1 cellular context compared by ENCODE assay signal in genomic region chr6:154510144-154510905, GRCh38.
TF ChIP-seq lines count a peak whose summit lies in the region.

Gene CNKSR3, minus strand, starts transcription at chr6:154510685. Its CDS starts 571 bp downstream, at chr6:154510114.

TF ChIP-seq in HepG2, 621 proteins besides CTCF, POLR2A, EP300 and RAD21 (continued from another document and continues in another):
- no peak; the same call in 1 of the 2 replicates for TF ChIP-seq ZNF280D (CRISPR knock-in tag; IDR thresholded peaks at IDR 0.05)
- TF ChIP-seq ZKSCAN8 (CRISPR knock-in tag; IDR thresholded peaks at IDR 0.05; ENCODE audit: borderline replicate concordance), result no peak; the same call in 1 of the 2 replicates
- peak; percentile 90; the same call in 1 of the 2 replicates for TF ChIP-seq ZNF160 (CRISPR knock-in tag; IDR thresholded peaks at IDR 0.05)
- TF ChIP-seq PITX1 (CRISPR knock-in tag; IDR thresholded peaks at IDR 0.05), result no peak; the same call in 1 of the 2 replicates
- peak; percentile 85; the same call in 1 of the 2 replicates for TF ChIP-seq ETV6 (CRISPR knock-in tag; conservative IDR thresholded peaks at IDR 0.05)
- no peak for TF ChIP-seq HOXA7 (CRISPR knock-in tag; IDR thresholded peaks at IDR 0.05)
- peak; percentile 81 for TF ChIP-seq ZNF230 (CRISPR knock-in tag; IDR thresholded peaks at IDR 0.05)
- TF ChIP-seq ZMYM3 (CRISPR knock-in tag; IDR thresholded peaks at IDR 0.05), result 0 out of 2 replicates have a peak, but pooled peaks have one; percentile 29
- peak; percentile 56; the same call in 1 of the 2 replicates for TF ChIP-seq GATAD1 (CRISPR knock-in tag; IDR thresholded peaks at IDR 0.05)
- TF ChIP-seq HCFC1 (IDR thresholded peaks at IDR 0.05; ENCODE audit: low read depth, low read length), result 0 out of 2 replicates have a peak, but pooled peaks have one; percentile 3
- TF ChIP-seq ZNF326 (CRISPR knock-in tag; IDR thresholded peaks at IDR 0.05; ENCODE audit: borderline replicate concordance), result no peak
- 0 out of 2 replicates have a peak, but pooled peaks have one; percentile 33 for TF ChIP-seq ZNF12 (CRISPR knock-in tag; IDR thresholded peaks at IDR 0.05)
- no peak for TF ChIP-seq SNRNP70 (IDR thresholded peaks at IDR 0.05; ENCODE audit: low read depth, low read length)
- TF ChIP-seq ZNF816 (CRISPR knock-in tag; IDR thresholded peaks at IDR 0.05; ENCODE audit: borderline replicate concordance), result peak; percentile 86
- TF ChIP-seq, protein P1, sequence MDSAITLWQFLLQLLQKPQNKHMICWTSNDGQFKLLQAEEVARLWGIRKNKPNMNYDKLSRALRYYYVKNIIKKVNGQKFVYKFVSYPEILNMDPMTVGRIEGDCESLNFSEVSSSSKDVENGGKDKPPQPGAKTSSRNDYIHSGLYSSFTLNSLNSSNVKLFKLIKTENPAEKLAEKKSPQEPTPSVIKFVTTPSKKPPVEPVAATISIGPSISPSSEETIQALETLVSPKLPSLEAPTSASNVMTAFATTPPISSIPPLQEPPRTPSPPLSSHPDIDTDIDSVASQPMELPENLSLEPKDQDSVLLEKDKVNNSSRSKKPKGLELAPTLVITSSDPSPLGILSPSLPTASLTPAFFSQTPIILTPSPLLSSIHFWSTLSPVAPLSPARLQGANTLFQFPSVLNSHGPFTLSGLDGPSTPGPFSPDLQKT (CRISPR knock-in tag; IDR thresholded peaks at IDR 0.05; ENCODE audit: borderline replicate concordance), result no peak
- TF ChIP-seq TRIM22 (IDR thresholded peaks at IDR 0.05), result no peak
- peak; percentile 58 for TF ChIP-seq RBM39 (IDR thresholded peaks at IDR 0.05; ENCODE audit: low read depth, low read length, poor library complexity, severe bottlenecking)
- TF ChIP-seq NKX3-1 (CRISPR knock-in tag; IDR thresholded peaks at IDR 0.05), result no peak
- TF ChIP-seq GATAD2A (CRISPR knock-in tag; IDR thresholded peaks at IDR 0.05), result peak; percentile 68; the same call in 1 of the 2 replicates
- TF ChIP-seq TBL1XR1 (IDR thresholded peaks at IDR 0.05; ENCODE audit: borderline replicate concordance, low read length, partially characterized antibody), result no peak
- TF ChIP-seq, protein P2, sequence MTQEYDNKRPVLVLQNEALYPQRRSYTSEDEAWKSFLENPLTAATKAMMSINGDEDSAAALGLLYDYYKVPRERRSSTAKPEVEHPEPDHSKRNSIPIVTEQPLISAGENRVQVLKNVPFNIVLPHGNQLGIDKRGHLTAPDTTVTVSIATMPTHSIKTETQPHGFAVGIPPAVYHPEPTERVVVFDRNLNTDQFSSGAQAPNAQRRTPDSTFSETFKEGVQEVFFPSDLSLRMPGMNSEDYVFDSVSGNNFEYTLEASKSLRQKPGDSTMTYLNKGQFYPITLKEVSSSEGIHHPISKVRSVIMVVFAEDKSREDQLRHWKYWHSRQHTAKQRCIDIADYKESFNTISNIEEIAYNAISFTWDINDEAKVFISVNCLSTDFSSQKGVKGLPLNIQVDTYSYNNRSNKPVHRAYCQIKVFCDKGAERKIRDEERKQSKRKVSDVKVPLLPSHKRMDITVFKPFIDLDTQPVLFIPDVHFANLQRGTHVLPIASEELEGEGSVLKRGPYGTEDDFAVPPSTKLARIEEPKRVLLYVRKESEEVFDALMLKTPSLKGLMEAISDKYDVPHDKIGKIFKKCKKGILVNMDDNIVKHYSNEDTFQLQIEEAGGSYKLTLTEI (CRISPR knock-in tag; conservative IDR thresholded peaks at IDR 0.05), result no peak
- TF ChIP-seq MTF2 (CRISPR knock-in tag; IDR thresholded peaks at IDR 0.05; ENCODE audit: borderline replicate concordance), result peak; percentile 96; the same call in 1 of the 2 replicates
- no peak for TF ChIP-seq MBD4 (IDR thresholded peaks at IDR 0.05; ENCODE audit: borderline replicate concordance, low read length)
- no peak for TF ChIP-seq NR3C1 (CRISPR knock-in tag; IDR thresholded peaks at IDR 0.05)
- TF ChIP-seq NFKBIZ (CRISPR knock-in tag; IDR thresholded peaks at IDR 0.05), result no peak
- no peak for TF ChIP-seq ZFAT (CRISPR knock-in tag; conservative IDR thresholded peaks at IDR 0.05)
- TF ChIP-seq DNMT3B (CRISPR knock-in tag; conservative IDR thresholded peaks at IDR 0.05), result 0 out of 2 replicates have a peak, but pooled peaks have one; percentile 13
- no peak for TF ChIP-seq ZNF282 (IDR thresholded peaks at IDR 0.05; ENCODE audit: partially characterized antibody)
- TF ChIP-seq PCBP1 (IDR thresholded peaks at IDR 0.05; ENCODE audit: borderline replicate concordance, low read depth, low read length), result no peak
- TF ChIP-seq NFIC (IDR thresholded peaks at IDR 0.05; ENCODE audit: low read length), result no peak
- peak; percentile 73 for TF ChIP-seq PAXIP1 (CRISPR knock-in tag; conservative IDR thresholded peaks at IDR 0.05)
- no peak for TF ChIP-seq ZNF781 (CRISPR knock-in tag; IDR thresholded peaks at IDR 0.05; ENCODE audit: borderline replicate concordance, not compliant biosample characterization)
- TF ChIP-seq SNAPC2 (CRISPR knock-in tag; IDR thresholded peaks at IDR 0.05), result 0 out of 2 replicates have a peak, but pooled peaks have one; percentile 41
- TF ChIP-seq, protein P3, sequence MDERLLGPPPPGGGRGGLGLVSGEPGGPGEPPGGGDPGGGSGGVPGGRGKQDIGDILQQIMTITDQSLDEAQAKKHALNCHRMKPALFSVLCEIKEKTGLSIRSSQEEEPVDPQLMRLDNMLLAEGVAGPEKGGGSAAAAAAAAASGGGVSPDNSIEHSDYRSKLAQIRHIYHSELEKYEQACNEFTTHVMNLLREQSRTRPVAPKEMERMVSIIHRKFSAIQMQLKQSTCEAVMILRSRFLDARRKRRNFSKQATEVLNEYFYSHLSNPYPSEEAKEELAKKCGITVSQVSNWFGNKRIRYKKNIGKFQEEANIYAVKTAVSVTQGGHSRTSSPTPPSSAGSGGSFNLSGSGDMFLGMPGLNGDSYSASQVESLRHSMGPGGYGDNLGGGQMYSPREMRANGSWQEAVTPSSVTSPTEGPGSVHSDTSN (CRISPR knock-in tag; IDR thresholded peaks at IDR 0.05), result no peak
- TF ChIP-seq SIX4 (CRISPR knock-in tag; IDR thresholded peaks at IDR 0.05), result peak; percentile 91
- TF ChIP-seq SATB2 (CRISPR knock-in tag; IDR thresholded peaks at IDR 0.05), result no peak
- TF ChIP-seq MAZ (IDR thresholded peaks at IDR 0.05; ENCODE audit: borderline replicate concordance, low read depth, low read length), result peak; percentile 80
- peak; percentile 90 for TF ChIP-seq MAZ (CRISPR knock-in tag; IDR thresholded peaks at IDR 0.05; ENCODE audit: low read depth)
- no peak for TF ChIP-seq EZH2 (conservative IDR thresholded peaks at IDR 0.05; ENCODE audit: low read depth, low read length)
- no peak for TF ChIP-seq RBAK (CRISPR knock-in tag; IDR thresholded peaks at IDR 0.05)
- no peak for TF ChIP-seq ZFP90 (CRISPR knock-in tag; IDR thresholded peaks at IDR 0.05; ENCODE audit: borderline replicate concordance)
- peak; percentile 52 for TF ChIP-seq ATF3 (CRISPR knock-in tag; IDR thresholded peaks at IDR 0.05)
- TF ChIP-seq HMG20A (CRISPR knock-in tag; IDR thresholded peaks at IDR 0.05; ENCODE audit: borderline replicate concordance), result peak; percentile 39; the same call in 1 of the 2 replicates
- TF ChIP-seq, protein P4, sequence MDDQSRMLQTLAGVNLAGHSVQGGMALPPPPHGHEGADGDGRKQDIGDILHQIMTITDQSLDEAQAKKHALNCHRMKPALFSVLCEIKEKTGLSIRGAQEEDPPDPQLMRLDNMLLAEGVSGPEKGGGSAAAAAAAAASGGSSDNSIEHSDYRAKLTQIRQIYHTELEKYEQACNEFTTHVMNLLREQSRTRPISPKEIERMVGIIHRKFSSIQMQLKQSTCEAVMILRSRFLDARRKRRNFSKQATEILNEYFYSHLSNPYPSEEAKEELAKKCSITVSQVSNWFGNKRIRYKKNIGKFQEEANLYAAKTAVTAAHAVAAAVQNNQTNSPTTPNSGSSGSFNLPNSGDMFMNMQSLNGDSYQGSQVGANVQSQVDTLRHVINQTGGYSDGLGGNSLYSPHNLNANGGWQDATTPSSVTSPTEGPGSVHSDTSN (CRISPR knock-in tag; IDR thresholded peaks at IDR 0.05; ENCODE audit: borderline replicate concordance), result no peak
- peak; percentile 21; the same call in 1 of the 2 replicates for TF ChIP-seq MTA1 (CRISPR knock-in tag; IDR thresholded peaks at IDR 0.05; ENCODE audit: borderline replicate concordance)
- TF ChIP-seq, protein P5, sequence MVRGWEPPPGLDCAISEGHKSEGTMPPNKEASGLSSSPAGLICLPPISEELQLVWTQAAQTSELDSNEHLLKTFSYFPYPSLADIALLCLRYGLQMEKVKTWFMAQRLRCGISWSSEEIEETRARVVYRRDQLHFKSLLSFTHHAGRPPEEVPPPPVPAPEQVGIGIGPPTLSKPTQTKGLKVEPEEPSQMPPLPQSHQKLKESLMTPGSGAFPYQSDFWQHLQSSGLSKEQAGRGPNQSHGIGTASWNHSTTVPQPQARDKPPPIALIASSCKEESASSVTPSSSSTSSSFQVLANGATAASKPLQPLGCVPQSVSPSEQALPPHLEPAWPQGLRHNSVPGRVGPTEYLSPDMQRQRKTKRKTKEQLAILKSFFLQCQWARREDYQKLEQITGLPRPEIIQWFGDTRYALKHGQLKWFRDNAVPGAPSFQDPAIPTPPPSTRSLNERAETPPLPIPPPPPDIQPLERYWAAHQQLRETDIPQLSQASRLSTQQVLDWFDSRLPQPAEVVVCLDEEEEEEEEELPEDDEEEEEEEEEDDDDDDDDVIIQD (CRISPR knock-in tag; IDR thresholded peaks at IDR 0.05; ENCODE audit: low read depth), result peak; percentile 77; the same call in 1 of the 2 replicates
